Comparison of ENCODE assay signal across 16 cellular contexts in the genomic region with DNA sequence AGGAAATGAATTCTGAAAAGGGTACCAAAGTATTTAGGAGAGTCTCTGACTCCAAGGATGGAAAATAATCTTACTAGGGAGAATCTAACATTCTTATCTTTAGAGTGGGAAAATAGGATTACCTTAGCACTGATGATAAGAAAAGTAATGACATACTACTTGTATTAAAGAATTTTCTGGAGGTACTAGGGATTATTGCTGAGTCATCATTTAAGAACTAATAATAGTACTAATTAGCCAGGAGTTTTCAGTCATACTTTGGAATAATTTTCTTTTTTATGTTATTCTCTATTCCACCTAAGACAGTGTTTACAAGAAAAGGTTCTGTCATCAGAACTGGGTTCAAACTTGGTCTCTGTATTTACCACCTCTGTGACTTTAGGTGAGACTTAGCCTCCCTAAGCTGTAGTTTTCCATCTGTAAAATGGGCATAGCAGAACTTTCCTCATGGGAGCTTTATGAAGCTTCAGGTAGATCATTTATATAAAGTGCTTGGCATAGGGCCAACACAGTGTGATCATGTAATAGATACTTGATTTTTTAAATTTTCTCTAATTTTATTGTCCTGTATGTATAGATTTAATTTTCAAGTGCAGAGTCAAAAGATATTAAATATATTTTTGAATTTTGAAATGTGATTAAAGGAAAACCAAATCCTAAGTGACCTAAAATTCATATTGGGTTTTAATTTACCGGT. TPM values are rescaled to one million over a fixed set of nuclear protein-coding genes. Genes with fewer than 3 reads are reported as not detected.
DNase-seq lines count a peak whose midpoint lies in the region; ATAC-seq and TF ChIP-seq lines count a peak whose summit lies in the region.
"Had no signal": no experiment of that assay in that cellular context is flagged by ENCODE, and none has a peak within 500 bp of the region (broad histone marks: within the 10 kb centered on the region; RNA-seq: fewer than 3 reads in every experiment).

No MANE protein-coding gene starts in this region.

- no peaks in the 10 kb centered on the region for H3K9me3 ChIP-seq in cardiac muscle cell (ENCODE audit: low read depth)

- intact Hi-C loops in left cardiac atrium (cut with DNase I): no loop called here

- H3K27ac ChIP-seq in cardiac muscle cell: peak overlapping the region; percentile 7
- peak overlapping the region; percentile 89 for H3K27ac ChIP-seq in cingulate gyrus (ENCODE audit: low read depth, low read length)

- H3K27ac Mint-ChIP-seq in nephron: peak overlapping the region; percentile 84 to 90 (median 84)
- H3K27ac Mint-ChIP-seq in type B pancreatic cell: peak overlapping the region; percentile 97
- H3K27ac Mint-ChIP-seq: activated CD4-positive, alpha-beta T cell treated with anti-CD3 and anti-CD28 coated beads, Interleukin-2, amount 10 ng/mL, durations not matched to agents 24 days and 14 days; IgD-negative memory B cell had no signal

- no peaks in the 10 kb centered on the region for H3K4me1 ChIP-seq in cardiac muscle cell (ENCODE audit: low read depth)

- ATAC-seq in left cardiac atrium: no peak

- H3K36me3 ChIP-seq in cardiac muscle cell: no peaks in the 10 kb centered on the region

- H3K36me3 Mint-ChIP-seq in nephron (ENCODE audit: low read depth) (peaks cover 16% of the 10 kb centered on the region), type B pancreatic cell (peaks cover 4% of the 10 kb centered on the region)
- H3K36me3 Mint-ChIP-seq: CD8-positive, alpha-beta memory T cell; IgD-negative memory B cell had no signal

- H3K27me3 ChIP-seq in cardiac muscle cell: no peaks in the 10 kb centered on the region

- H3K9me3 Mint-ChIP-seq in nephron (no peaks in the 10 kb centered on the region), type B pancreatic cell (no peaks in the 10 kb centered on the region)
- H3K9me3 Mint-ChIP-seq: activated CD4-positive, alpha-beta T cell treated with anti-CD3 and anti-CD28 coated beads, Interleukin-2, amount 10 ng/mL, durations not matched to agents 24 days and 14 days; IgD-negative memory B cell had no signal

- DNase-seq in cardiac muscle cell (ENCODE audit: low read depth in 1 of 2, low spot score in 1 of 2) (no peak), left cardiac atrium (no peak), type B pancreatic cell (ENCODE audit: extremely low spot score, unreplicated experiment) (no peak), NCI-H187 treated with DMSO at 0.1 percent for 48 hours (lab: John Stamatoyannopoulos, UW) (no peak), iPS-NIHi11 (ENCODE audit: low spot score) (no peak)
- no peak for DNase-seq in activated CD4-positive, alpha-beta T cell treated with anti-CD3 and anti-CD28 coated beads for 4 hours
- DNase-seq: activated CD4-positive, alpha-beta T cell treated with anti-CD3 and anti-CD28 coated beads, Interleukin-2, amount 10 ng/mL, durations not matched to agents 24 days and 14 days; activated T-cell treated with anti-CD3 and anti-CD28 coated beads, Interleukin-2, amount 50 U/mL, for 48 hours; CD8-positive, alpha-beta memory T cell; GDM1; NCI-H1694; NK-92 treated with Interleukin-12 subunit alpha and Interleukin-12 subunit beta, amount 100 ng/mL, for 24 hours; trophoblast cell had no signal

- peaks cover 47% of the 10 kb centered on the region for H3K4me1 Mint-ChIP-seq in nephron
- peaks cover 29% of the 10 kb centered on the region for H3K4me1 Mint-ChIP-seq in type B pancreatic cell (ENCODE audit: unreplicated experiment)
- H3K4me1 Mint-ChIP-seq: activated CD4-positive, alpha-beta T cell treated with anti-CD3 and anti-CD28 coated beads, Interleukin-2, amount 10 ng/mL, durations not matched to agents 24 days and 14 days; CD8-positive, alpha-beta memory T cell; IgD-negative memory B cell had no signal

- H3K4me3 ChIP-seq in cardiac muscle cell: no peak overlapping the region

- H3K27me3 Mint-ChIP-seq in nephron (ENCODE audit: low read depth) (no peaks in the 10 kb centered on the region), type B pancreatic cell (no peaks in the 10 kb centered on the region)
- H3K27me3 Mint-ChIP-seq: activated CD4-positive, alpha-beta T cell treated with anti-CD3 and anti-CD28 coated beads, Interleukin-2, amount 10 ng/mL, durations not matched to agents 24 days and 14 days; IgD-negative memory B cell had no signal

- H3K4me3 Mint-ChIP-seq in nephron (no peak overlapping the region), type B pancreatic cell (no peak overlapping the region)
- H3K4me3 Mint-ChIP-seq: activated CD4-positive, alpha-beta T cell treated with anti-CD3 and anti-CD28 coated beads, Interleukin-2, amount 10 ng/mL, durations not matched to agents 24 days and 14 days; CD8-positive, alpha-beta memory T cell; IgD-negative memory B cell had no signal

- TF ChIP-seq CTCF in cardiac muscle cell (IDR thresholded peaks at IDR 0.05; ENCODE audit: low read depth, low read length): no peak
- no peak for TF ChIP-seq CTCF in nephron (IDR thresholded peaks at IDR 0.05; ENCODE audit: unreplicated experiment in 3 of 3)
- TF ChIP-seq CTCF in type B pancreatic cell (conservative IDR thresholded peaks at IDR 0.05): no peak

RNA-seq across cellular contexts. Expression of a gene that starts 20.4 kb away (rescaled TPM):
- 1.3 and 2.0 TPM in 2 replicates for total RNA-seq in cardiac muscle cell
- 0.34 and 0.47 TPM in 2 replicates for polyA plus RNA-seq in cardiac muscle cell
- total RNA-seq in left cardiac atrium: 1 to 10 TPM; 4.8 to 5.2 TPM
- total RNA-seq in type B pancreatic cell (ENCODE audit: low replicate concordance): 15.6 and 23.3 TPM in 2 replicates
- total RNA-seq: activated CD4-positive, alpha-beta T cell treated with anti-CD3 and anti-CD28 coated beads, Interleukin-2, amount 10 ng/mL, durations not matched to agents 24 days and 14 days had no signal
- polyA plus RNA-seq: CD8-positive, alpha-beta memory T cell; IgD-negative memory B cell had no signal
